In genomic region chr11:1350086-1350725, GRCh38 we compare ENCODE assay signal across 24 cellular contexts. TPM values are rescaled to one million over a fixed set of nuclear protein-coding genes. Genes with fewer than 3 reads are reported as not detected.
A peak's percentile ranks its signal among the peaks of the same experiment; 100 is the strongest.
DNase-seq lines count a peak whose midpoint lies in the region; ATAC-seq and TF ChIP-seq lines count a peak whose summit lies in the region.
"Had no signal": no experiment of that assay in that cellular context is flagged by ENCODE, and none has a peak within 500 bp of the region (broad histone marks: within the 10 kb centered on the region; RNA-seq: fewer than 3 reads in every experiment).

No MANE protein-coding gene starts in this region.

- POLR2A ChIA-PET in PC-3 (lab: Charles Lee; ENCODE audit: unreplicated experiment) = no interaction called here

- no peaks in the 10 kb centered on the region for H3K4me1 ChIP-seq in endodermal cell (ENCODE audit: control insufficient read depth, insufficient read depth, low read length)
- peaks cover 18% of the 10 kb centered on the region for H3K4me1 ChIP-seq in neural progenitor cell
- no peaks in the 10 kb centered on the region for H3K4me1 ChIP-seq in PC-3 (ENCODE audit: insufficient read depth, low read length)
- H3K4me1 ChIP-seq: Peyer's patch, SJSA1 had no signal

- no peak overlapping the region for H3K4me3 ChIP-seq in endodermal cell (ENCODE audit: low read length)
- H3K4me3 ChIP-seq in neural progenitor cell = no peak overlapping the region
- H3K4me3 ChIP-seq in PC-3 (ENCODE audit: low read length) = no peak overlapping the region
- H3K4me3 ChIP-seq: GM12878, Peyer's patch, SJSA1 had no signal

- intact Hi-C loops in PC-3 (cut with micrococcal nuclease) = no loop called here

- no peaks in the 10 kb centered on the region for H3K27me3 Mint-ChIP-seq in endodermal cell (ENCODE audit: insufficient read depth)
- peaks cover 17% of the 10 kb centered on the region for H3K27me3 Mint-ChIP-seq in neural progenitor cell (ENCODE audit: insufficient read depth, low read depth)
- H3K27me3 Mint-ChIP-seq: CD4-positive, alpha-beta memory T cell had no signal

- H3K9ac ChIP-seq in endodermal cell (ENCODE audit: extremely low read depth, low read length, poor library complexity, severe bottlenecking) (no peak overlapping the region), neural progenitor cell (no peak overlapping the region), PC-3 (ENCODE audit: low read length) (no peak overlapping the region)

- peaks cover 4% of the 10 kb centered on the region for H3K4me1 Mint-ChIP-seq in endodermal cell
- H3K4me1 Mint-ChIP-seq in neural progenitor cell = peaks cover 39% of the 10 kb centered on the region

- TF ChIP-seq CTCF in endodermal cell (conservative IDR thresholded peaks at IDR 0.05) (no peak), neural progenitor cell (IDR thresholded peaks at IDR 0.05) (no peak), PC-3 (conservative IDR thresholded peaks at IDR 0.05; ENCODE audit: low read depth, low read length) (no peak)

- H4K20me1 ChIP-seq in neural progenitor cell (ENCODE audit: low read depth) (no peaks in the 10 kb centered on the region), PC-3 (ENCODE audit: low read length) (no peaks in the 10 kb centered on the region)

- BruUV-seq in PC-3 (replicated peaks; lab: Mats Ljungman, UMichigan) = no TSS peak

- H3K4me2 ChIP-seq in neural progenitor cell (no peak overlapping the region), PC-3 (ENCODE audit: low read length) (no peak overlapping the region)

- ATAC-seq in PC-3 = no peak
- ATAC-seq: GM12878, HepG2 had no signal

- peak; percentile 38 for DNase-seq in activated effector memory CD4-positive, alpha-beta T cell treated with anti-CD3 and anti-CD28 coated beads, Interleukin-2, amount 50 U/mL, for 16 hours
- DNase-seq in activated effector memory CD4-positive, alpha-beta T cell treated with Interleukin-2 at 50 U/mL for 16 hours = no peak
- DNase-seq in endodermal cell = no peak
- no peak for DNase-seq in neural progenitor cell (ENCODE audit: low spot score)
- DNase-seq in hippocampal formation (lab: John Stamatoyannopoulos, UW) = no peak
- DNase-seq in PC-3 = no peak
- DNase-seq in NCI-H774 (lab: John Stamatoyannopoulos, UW) = no peak
- no peak for DNase-seq in medulla oblongata (ENCODE audit: extremely low spot score)
- DNase-seq: 8988T; Calu3; CD4-positive, alpha-beta memory T cell; DMS53; EL; GOT3; HFFc6; KBM-7; NCI-H1105 treated with DMSO at 0.1 percent for 48 hours; NCI-H187; NCI-H226; NCI-H524; Peyer's patch had no signal

- H3F3A ChIP-seq in neural progenitor cell (ENCODE audit: low read depth) (peaks cover 11% of the 10 kb centered on the region), PC-3 (ENCODE audit: low read length, unreplicated experiment) (no peaks in the 10 kb centered on the region)

- H3K9me2 ChIP-seq in PC-3 (replicated peaks; ENCODE audit: low read length) = no peaks in the 10 kb centered on the region

- no peaks in the 10 kb centered on the region for H3K27me3 ChIP-seq in endodermal cell (ENCODE audit: control insufficient read depth, insufficient read depth, low read length, poor library complexity, severe bottlenecking)
- no peaks in the 10 kb centered on the region for H3K27me3 ChIP-seq in neural progenitor cell
- H3K27me3 ChIP-seq in PC-3 (ENCODE audit: low read length) = peaks cover 11% of the 10 kb centered on the region; the same call in 1 of the 2 replicates
- H3K27me3 ChIP-seq: Peyer's patch, SJSA1 had no signal

- H3K27ac Mint-ChIP-seq in endodermal cell (no peak overlapping the region), neural progenitor cell (peak overlapping the region; percentile 76)
- H3K27ac Mint-ChIP-seq: CD4-positive, alpha-beta memory T cell; HFFc6 had no signal

- H3K36me3 Mint-ChIP-seq in endodermal cell (ENCODE audit: low read depth) (no peaks in the 10 kb centered on the region), neural progenitor cell (no peaks in the 10 kb centered on the region)
- H3K36me3 Mint-ChIP-seq: CD4-positive, alpha-beta memory T cell had no signal

- H2AFZ ChIP-seq in neural progenitor cell (replicated peaks) (no peak overlapping the region), PC-3 (ENCODE audit: low read length) (no peak overlapping the region)

- CTCF ChIA-PET in PC-3 (lab: Charles Lee) = no interaction called here

- 91 to 93% methylated on average over 12 to 22 of the region's 22 CpGs for WGBS in endodermal cell (ENCODE audit: insufficient coverage in 1 of 2, insufficient read length in 1 of 2), 2 experiments

- H3K27ac ChIP-seq in endodermal cell (ENCODE audit: low read depth, low read length) (peak overlapping the region; percentile 99), neural progenitor cell (no peak overlapping the region), PC-3 (ENCODE audit: low read length) (no peak overlapping the region)
- H3K27ac ChIP-seq: Peyer's patch, SJSA1 had no signal

- H3K9me3 Mint-ChIP-seq in endodermal cell (peaks cover 2% of the 10 kb centered on the region), neural progenitor cell (no peaks in the 10 kb centered on the region)
- H3K9me3 Mint-ChIP-seq: CD4-positive, alpha-beta memory T cell; HFFc6 had no signal

- H3K9me3 ChIP-seq in endodermal cell (ENCODE audit: control insufficient read depth, low read length) (no peaks in the 10 kb centered on the region), neural progenitor cell (ENCODE audit: low read depth) (no peaks in the 10 kb centered on the region), PC-3 (ENCODE audit: low read length) (no peaks in the 10 kb centered on the region)
- H3K9me3 ChIP-seq: Peyer's patch, SJSA1 had no signal

- H3K36me3 ChIP-seq in endodermal cell (ENCODE audit: control insufficient read depth, insufficient read depth, low read length) (no peaks in the 10 kb centered on the region), neural progenitor cell (no peaks in the 10 kb centered on the region), PC-3 (ENCODE audit: low read depth, low read length) (no peaks in the 10 kb centered on the region)
- H3K36me3 ChIP-seq: Peyer's patch, SJSA1 had no signal

- H3K79me2 ChIP-seq in neural progenitor cell (ENCODE audit: low read depth) (no peaks in the 10 kb centered on the region), PC-3 (ENCODE audit: low read length) (no peaks in the 10 kb centered on the region)

- H3K4me3 Mint-ChIP-seq in endodermal cell (no peak overlapping the region), neural progenitor cell (peak overlapping the region; percentile 33)
- H3K4me3 Mint-ChIP-seq: HFFc6 had no signal

RNA-seq across cellular contexts. Expression of gene BRSK2, which starts 39.5 kb away (rescaled TPM):
- total RNA-seq in endodermal cell (10 to 100 TPM in 1 of 2 donors, 1 to 10 TPM in 1; 9.4 to 10.3 TPM), neural progenitor cell (ENCODE audit: low replicate concordance) (8.2 and 13.8 TPM in 2 replicates), PC-3 (2014; rRNA removed) (1.2 and 2.8 TPM in 2 replicates)
- 43.7 TPM for polyA plus RNA-seq in endodermal cell (2013, experiment 1 of 2)
- polyA plus RNA-seq in endodermal cell (2013, experiment 2 of 2) = 37.6 TPM
- polyA plus RNA-seq: GM12878 had no signal

RNA-seq across cellular contexts. Expression of gene TOLLIP, which starts 40.8 kb away (rescaled TPM):
- total RNA-seq in endodermal cell (10 to 100 TPM; 34.3 to 37.4 TPM), neural progenitor cell (ENCODE audit: low replicate concordance) (8.5 and 17.5 TPM in 2 replicates), PC-3 (2014; rRNA removed) (36.1 and 43.2 TPM in 2 replicates)
- polyA plus RNA-seq in endodermal cell (2013, experiment 1 of 2) = 21.1 TPM
- polyA plus RNA-seq in endodermal cell (2013, experiment 2 of 2) = 19.8 TPM
